Comparison of ENCODE assay signal across 24 cellular contexts in the genomic region with DNA sequence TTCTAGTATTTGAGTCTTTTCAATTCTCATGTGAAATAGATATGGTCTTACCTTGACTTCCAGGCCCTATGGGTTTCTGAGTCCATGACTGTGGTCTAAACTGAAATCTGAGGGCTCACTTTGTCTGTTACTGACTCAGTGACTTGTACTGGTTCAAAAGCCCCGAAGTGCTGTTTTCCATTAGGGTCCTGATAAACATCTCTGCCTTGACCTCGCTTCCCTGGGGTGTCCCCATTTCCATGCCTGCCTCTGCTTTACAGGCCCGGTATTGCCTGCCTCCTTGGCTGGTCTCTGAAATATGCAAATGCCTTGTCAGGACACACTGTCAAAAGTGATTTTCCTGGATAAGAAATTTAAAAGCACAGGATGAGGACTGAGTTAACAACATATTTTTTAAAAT.
"Had no signal": no experiment of that assay in that cellular context is flagged by ENCODE, and none has a peak within 500 bp of the region (broad histone marks: within the 10 kb centered on the region; RNA-seq: fewer than 3 reads in every experiment).

No MANE protein-coding gene starts in this region.

- H3K27ac ChIP-seq: RWPE1 had no signal

- H3K4me3 Mint-ChIP-seq: T-cell had no signal

- H3K27ac Mint-ChIP-seq: T-cell had no signal

- H3K27me3 Mint-ChIP-seq: T-cell had no signal

- H3K36me3 Mint-ChIP-seq: T-cell had no signal

- H3K4me3 ChIP-seq: MG63 had no signal

- H3K36me3 ChIP-seq: MG63 had no signal

- H3K4me1 Mint-ChIP-seq: T-cell had no signal

- DNase-seq: IMR-90; Karpas-422; KG1; MG63; NCI-H1092; NCI-H1105 treated with DMSO at 0.1 percent for 48 hours; NCI-H1417 treated with DMSO at 0.1 percent for 48 hours; NCI-H146; NCI-H1694 treated with DMSO at 0.1 percent for 48 hours; NCI-H1930; NCI-H2081; NCI-H2107; NCI-H2227 treated with DMSO at 0.1 percent for 48 hours; NCI-H524; NCI-H69; NCI-H774; NK-92 treated with Interleukin-12 subunit alpha and Interleukin-12 subunit beta, amount 100 ng/mL, for 24 hours; PC-3; SHP77; SW 1271; T-cell had no signal

- ATAC-seq: HepG2, Panc1, PC-3, T-cell had no signal

- H3K9me3 ChIP-seq: MG63 had no signal

- H3K27me3 ChIP-seq: MG63 had no signal
